Comparison of ENCODE assay signal across 11 cellular contexts in genomic region chr9:120886490-120886967, GRCh38. TPM values are rescaled to one million over a fixed set of nuclear protein-coding genes. Genes with fewer than 3 reads are reported as not detected.
DNase-seq lines count a peak whose midpoint lies in the region; ATAC-seq and TF ChIP-seq lines count a peak whose summit lies in the region.
"Had no signal": no experiment of that assay in that cellular context is flagged by ENCODE, and none has a peak within 500 bp of the region (broad histone marks: within the 10 kb centered on the region; RNA-seq: fewer than 3 reads in every experiment).

No MANE protein-coding gene starts in this region.

- H3K36me3 Mint-ChIP-seq in endodermal cell (ENCODE audit: low read depth) (no peaks in the 10 kb centered on the region), glutamatergic neuron (ENCODE audit: unreplicated experiment) (no peaks in the 10 kb centered on the region)

- H3K27me3 Mint-ChIP-seq in endodermal cell (ENCODE audit: insufficient read depth) (peaks cover 4% of the 10 kb centered on the region), glutamatergic neuron (ENCODE audit: unreplicated experiment) (no peaks in the 10 kb centered on the region)

- H3K9me3 Mint-ChIP-seq in endodermal cell (no peaks in the 10 kb centered on the region), glutamatergic neuron (ENCODE audit: unreplicated experiment) (peaks cover 2% of the 10 kb centered on the region)

- no peak overlapping the region for H3K9ac ChIP-seq in adipocyte (ENCODE audit: low read length)
- H3K9ac ChIP-seq in endodermal cell (ENCODE audit: extremely low read depth, low read length, poor library complexity, severe bottlenecking), result no peak overlapping the region

- no peak overlapping the region for H3K4me3 ChIP-seq in adipocyte (ENCODE audit: low read length)
- H3K4me3 ChIP-seq in endodermal cell (ENCODE audit: low read length), result no peak overlapping the region
- H3K4me3 ChIP-seq: SJCRH30 had no signal

- H3K27ac ChIP-seq in endodermal cell (ENCODE audit: low read depth, low read length), result no peak overlapping the region
- H3K27ac ChIP-seq: SJCRH30 had no signal

- H3K4me3 Mint-ChIP-seq in endodermal cell (no peak overlapping the region), glutamatergic neuron (ENCODE audit: unreplicated experiment) (no peak overlapping the region)

- no peaks in the 10 kb centered on the region for H3K9me3 ChIP-seq in adipocyte (ENCODE audit: control insufficient read depth, low read length)
- H3K9me3 ChIP-seq in endodermal cell (ENCODE audit: control insufficient read depth, low read length), result no peaks in the 10 kb centered on the region
- H3K9me3 ChIP-seq: SJCRH30 had no signal

- H3K27me3 ChIP-seq in adipocyte (replicated peaks; ENCODE audit: control insufficient read depth, insufficient read depth, low read length), result no peaks in the 10 kb centered on the region
- H3K27me3 ChIP-seq in endodermal cell (ENCODE audit: control insufficient read depth, insufficient read depth, low read length, poor library complexity, severe bottlenecking), result no peaks in the 10 kb centered on the region
- H3K27me3 ChIP-seq: SJCRH30 had no signal

- no peak for TF ChIP-seq CTCF in endodermal cell (conservative IDR thresholded peaks at IDR 0.05)
- TF ChIP-seq CTCF in glutamatergic neuron (IDR thresholded peaks at IDR 0.05; ENCODE audit: partially characterized antibody, unreplicated experiment), result no peak

- H3K4me1 ChIP-seq in adipocyte (ENCODE audit: control insufficient read depth, insufficient read depth, low read length) (peaks cover 19% of the 10 kb centered on the region), endodermal cell (ENCODE audit: control insufficient read depth, insufficient read depth, low read length) (peaks cover 4% of the 10 kb centered on the region)

- H3K4me1 Mint-ChIP-seq in endodermal cell (peaks cover 21% of the 10 kb centered on the region), glutamatergic neuron (ENCODE audit: low read depth, unreplicated experiment) (no peaks in the 10 kb centered on the region)

- 88 to 94% methylated on average over 5 to 8 of the region's 8 CpGs for WGBS in endodermal cell (ENCODE audit: insufficient coverage in 1 of 2, insufficient read length in 1 of 2), 2 experiments

- ATAC-seq in HG02610 (IDR thresholded peaks at IDR 0.05; ENCODE audit: unreplicated experiment) (peak; percentile 53), GM18517 (IDR thresholded peaks at IDR 0.05; ENCODE audit: unreplicated experiment) (no peak)

- H3K36me3 ChIP-seq in adipocyte (ENCODE audit: control insufficient read depth, insufficient read depth, low read length, severe bottlenecking) (no peaks in the 10 kb centered on the region), endodermal cell (ENCODE audit: control insufficient read depth, insufficient read depth, low read length) (no peaks in the 10 kb centered on the region)
- H3K36me3 ChIP-seq: SJCRH30 had no signal

- no peak overlapping the region for H3K27ac Mint-ChIP-seq in endodermal cell
- no peak overlapping the region for H3K27ac Mint-ChIP-seq in glutamatergic neuron (ENCODE audit: unreplicated experiment)

- peak; percentile 87 for DNase-seq in AG20443 (ENCODE audit: low spot score)
- peak; percentile 36 for DNase-seq in adipocyte (ENCODE audit: low read depth)
- peak; percentile 65 for DNase-seq in kidney glomerular epithelial cell (lab: John Stamatoyannopoulos, UW)
- DNase-seq in endodermal cell, result no peak
- no peak for DNase-seq in glutamatergic neuron
- no peak for DNase-seq in HPDE6-E6E7 (ENCODE audit: extremely low spot score)
- DNase-seq: NCI-H146, substantia nigra had no signal

RNA-seq across cellular contexts. Expression of gene PHF19, which starts 9.5 kb away (rescaled TPM):
- total RNA-seq in endodermal cell (10 to 100 TPM; 17.9 to 21.9 TPM), glutamatergic neuron (ENCODE audit: unreplicated experiment) (18.9 TPM)
- 30.5 TPM for polyA plus RNA-seq in endodermal cell (2013, experiment 1 of 2)
- 27.9 TPM for polyA plus RNA-seq in endodermal cell (2013, experiment 2 of 2)

RNA-seq across cellular contexts. Expression of gene TRAF1, which starts 40.1 kb away (rescaled TPM):
- total RNA-seq in endodermal cell (1 to 10 TPM; 3.6 to 8.2 TPM), glutamatergic neuron (ENCODE audit: unreplicated experiment) (1.6 TPM)
- polyA plus RNA-seq in endodermal cell (2013, experiment 1 of 2), result 3.1 TPM
- polyA plus RNA-seq in endodermal cell (2013, experiment 2 of 2), result 2.6 TPM

RNA-seq across cellular contexts. Expression of gene PSMD5, which starts 43.8 kb away (rescaled TPM):
- 10 to 100 TPM; 21.8 to 52.7 TPM for total RNA-seq in endodermal cell
- 29.3 TPM for polyA plus RNA-seq in endodermal cell (2013, experiment 1 of 2)
- 28.7 TPM for polyA plus RNA-seq in endodermal cell (2013, experiment 2 of 2)
- total RNA-seq in glutamatergic neuron (ENCODE audit: unreplicated experiment), result 48.5 TPM

Comparison
In these comparisons a context has a peak if more than half of its experiments do, and no peak if none do; other contexts are left out.
1. DNase-seq: peak in AG20443 (single experiment), adipocyte (single experiment) and kidney glomerular epithelial cell (single experiment); none in endodermal cell (single experiment), glutamatergic neuron (single experiment) and HPDE6-E6E7 (single experiment).